Comparison of ENCODE assay signal across 8 cellular contexts in the genomic region with DNA sequence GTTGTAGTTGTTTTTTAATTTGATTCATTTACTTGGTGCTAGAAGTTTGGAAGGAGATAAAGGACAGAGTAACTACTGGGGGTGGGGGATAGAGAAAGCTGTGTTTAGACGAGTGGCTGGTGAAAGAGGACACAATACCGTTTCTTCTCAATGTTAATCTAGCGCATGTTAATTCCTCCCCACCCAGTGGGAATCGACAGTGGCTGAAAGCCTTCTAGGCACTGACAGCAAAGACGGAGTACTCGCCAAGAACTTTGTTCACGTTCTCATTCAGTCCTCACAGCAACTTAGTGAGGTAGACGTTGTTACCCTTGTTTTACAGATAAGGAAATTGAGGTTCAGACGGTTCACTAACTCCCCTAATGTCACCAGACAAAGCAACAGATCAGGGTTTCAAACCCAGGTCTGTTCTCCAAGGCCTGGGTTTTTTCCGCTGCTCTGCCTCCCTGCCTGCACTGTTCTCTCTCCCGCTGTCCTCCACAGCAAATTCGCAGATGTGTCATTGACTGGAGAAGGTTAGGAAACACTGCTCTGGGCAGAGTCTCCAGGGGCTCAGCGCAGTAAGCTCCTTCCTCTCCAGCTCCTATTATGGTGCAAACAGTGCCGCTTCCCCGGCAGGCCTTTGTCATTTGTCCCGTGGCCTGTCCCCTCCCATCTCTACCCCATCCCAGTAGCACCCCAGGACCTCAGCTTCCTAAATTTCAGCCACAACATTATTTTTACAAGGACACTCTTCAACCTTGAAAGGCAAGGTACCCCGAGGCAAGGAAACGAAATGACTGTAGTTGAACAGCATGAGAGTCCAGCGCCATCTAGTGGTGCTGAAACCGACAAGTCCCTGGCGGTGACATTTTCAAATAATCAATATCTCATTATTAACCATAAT. TPM values are rescaled to one million over a fixed set of nuclear protein-coding genes. Genes with fewer than 3 reads are reported as not detected.
DNase-seq lines count a peak whose midpoint lies in the region; ATAC-seq and TF ChIP-seq lines count a peak whose summit lies in the region.

No MANE protein-coding gene starts in this region.

- ATAC-seq in left cardiac atrium = peak; percentile 91 to 92
- ATAC-seq in GM21447 (IDR thresholded peaks at IDR 0.05; ENCODE audit: unreplicated experiment) = no peak

- H3K36me3 ChIP-seq in adipocyte (ENCODE audit: control insufficient read depth, insufficient read depth, low read length, severe bottlenecking) = peaks cover 5% of the 10 kb centered on the region
- no peaks in the 10 kb centered on the region for H3K36me3 ChIP-seq in parathyroid adenoma (ENCODE audit: control insufficient read depth, insufficient read depth, low read length)
- H3K36me3 ChIP-seq in tibial artery = peaks cover 0 to 11% (median 10%) of the 10 kb centered on the region in 3 donors

- peak overlapping the region; percentile 63 for H2AFZ ChIP-seq in parathyroid adenoma

- H3K9me3 ChIP-seq in adipocyte (ENCODE audit: control insufficient read depth, low read length) = no peaks in the 10 kb centered on the region
- H3K9me3 ChIP-seq in parathyroid adenoma (ENCODE audit: control insufficient read depth, low read length) = no peaks in the 10 kb centered on the region
- no peaks in the 10 kb centered on the region for H3K9me3 ChIP-seq in tibial artery

- peak overlapping the region; percentile 61 for H3K4me2 ChIP-seq in parathyroid adenoma (ENCODE audit: low read length)

- H3K4me1 ChIP-seq in adipocyte (ENCODE audit: control insufficient read depth, insufficient read depth, low read length) (peaks cover 28% of the 10 kb centered on the region), parathyroid adenoma (peaks cover 20% of the 10 kb centered on the region), tibial artery (peaks cover 0 to 28% (median 17%) of the 10 kb centered on the region in 4 donors)

- DNase-seq in GM12864 (ENCODE audit: low read depth) = peak; percentile 49
- peak; percentile 12 for DNase-seq in NCI-H1048 (lab: John Stamatoyannopoulos, UW)
- peak; percentile 85 for DNase-seq in SKM-1 treated with dmso at 0.1 percent for 144 hours (lab: John Stamatoyannopoulos, UW; ENCODE audit: unreplicated experiment)
- peak; percentile 93 for DNase-seq in adipocyte (ENCODE audit: low read depth)
- peak; percentile 82 for DNase-seq in left cardiac atrium
- DNase-seq in tibial artery = peak; percentile 70 to 87

- peak; percentile 93 for TF ChIP-seq CTCF in GM12864 (IDR thresholded peaks at IDR 0.05; ENCODE audit: low read depth, low read length, missing control alignments)
- peak; percentile 95 for TF ChIP-seq CTCF in parathyroid adenoma (IDR thresholded peaks at IDR 0.05)
- peak; percentile 89 to 91 for TF ChIP-seq CTCF in tibial artery (IDR thresholded peaks at IDR 0.05)

- H3K9ac ChIP-seq in adipocyte (ENCODE audit: low read length) (peak overlapping the region; percentile 66), parathyroid adenoma (no peak overlapping the region)

- H3K27ac ChIP-seq in parathyroid adenoma (peak overlapping the region; percentile 81), tibial artery (peak overlapping the region; percentile 78 to 83)

- peaks cover 2% of the 10 kb centered on the region for H3K79me2 ChIP-seq in parathyroid adenoma

- H3K27me3 ChIP-seq in adipocyte (replicated peaks; ENCODE audit: control insufficient read depth, insufficient read depth, low read length) (peaks cover under 1% of the 10 kb centered on the region), parathyroid adenoma (ENCODE audit: control insufficient read depth, insufficient read depth, low read length) (no peaks in the 10 kb centered on the region), tibial artery (no peaks in the 10 kb centered on the region)

- peak overlapping the region; percentile 13; the same call in 1 of the 2 replicates for H3K4me3 ChIP-seq in GM12864 (ENCODE audit: low read depth, low read length)
- H3K4me3 ChIP-seq in adipocyte (ENCODE audit: low read length) = peak overlapping the region; percentile 79
- H3K4me3 ChIP-seq in parathyroid adenoma (ENCODE audit: low read depth, low read length) = no peak overlapping the region
- H3K4me3 ChIP-seq in tibial artery = peak overlapping the region; percentile 40 to 56

- intact Hi-C loops in left cardiac atrium (cut with DNase I) = no loop called here
- intact Hi-C loops in tibial artery (cut with DNase I; ENCODE audit: low total_unique reads) = loop anchor here (5.0 to 10.0 kb wide), 3 partner anchors 158 to 701 kb away; no protein-coding TSS in a partner anchor

RNA-seq across cellular contexts. Expression of a gene that starts 16.9 kb away (rescaled TPM):
- total RNA-seq in left cardiac atrium = 10 to 100 TPM; 45.2 to 55.8 TPM

Comparison
In these comparisons a context has a peak if more than half of its experiments do, and no peak if none do; other contexts are left out.
1. DNase-seq: peak in every context shown above with its lines; median percentile 93 in adipocyte; 85 in SKM-1 treated with dmso at 0.1 percent for 144 hours; 82 in left cardiac atrium; 78 in tibial artery; 49 in GM12864; 12 in NCI-H1048.